In the genomic region with DNA sequence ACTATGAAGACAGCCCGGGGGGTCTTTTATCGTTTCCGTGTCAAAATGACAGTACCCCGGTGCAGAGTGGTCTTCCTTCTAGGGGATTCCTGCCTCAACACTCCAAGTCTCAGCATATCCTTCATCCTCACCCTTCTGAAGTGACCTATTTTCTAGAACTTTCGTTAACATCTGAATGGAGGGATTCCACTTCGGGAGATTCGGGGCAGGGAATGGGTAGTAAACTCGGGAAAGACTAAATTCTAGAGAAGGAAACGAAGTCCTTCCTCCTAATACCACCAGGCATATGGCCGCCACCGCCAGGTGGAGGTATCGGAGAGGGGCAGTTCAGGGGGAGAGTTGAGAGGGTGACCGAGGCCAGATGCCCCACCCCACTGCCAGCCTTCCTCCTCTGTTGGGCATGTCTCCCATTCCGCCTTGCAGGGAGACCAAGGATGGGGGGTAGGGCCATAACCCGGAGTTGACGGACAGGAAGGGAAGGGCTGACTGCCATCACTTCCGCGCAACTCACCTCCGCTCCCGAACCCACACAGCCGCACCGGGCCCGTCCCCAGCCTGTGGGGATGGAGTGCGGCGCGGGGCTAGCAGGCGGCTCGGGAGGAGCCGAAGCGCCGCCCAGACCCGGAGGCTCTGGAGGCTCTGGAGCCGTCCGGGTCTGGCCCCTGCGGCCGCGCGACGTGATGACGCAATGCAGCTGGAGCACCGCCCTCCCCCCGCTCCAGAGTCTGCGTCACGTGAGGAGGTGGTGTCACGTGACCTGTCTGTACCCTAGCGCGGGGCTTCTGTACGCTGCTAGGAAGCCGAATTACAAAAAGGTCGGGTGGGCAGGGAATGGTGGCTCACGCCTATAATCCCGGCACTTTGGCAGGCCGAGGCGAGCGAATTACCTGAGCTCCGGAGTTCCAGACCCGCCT, we compare ENCODE assay signal across 8 cellular contexts. TPM values are rescaled to one million over a fixed set of nuclear protein-coding genes. Genes with fewer than 3 reads are reported as not detected.
DNase-seq lines count a peak whose midpoint lies in the region; ATAC-seq, FAIRE-seq and TF ChIP-seq lines count a peak whose summit lies in the region.

KLHL12 (minus strand) TSS at position 657 of the 914 bp plus-strand sequence. CDS start 2,072 bp downstream, outside the sequence.

- peak; percentile 19 to 83 (median 62) for TF ChIP-seq CTCF in body of pancreas (IDR thresholded peaks at IDR 0.05)
- TF ChIP-seq CTCF in sigmoid colon (IDR thresholded peaks at IDR 0.05), result peak; percentile 15 to 74 (median 60)

- TF ChIP-seq EP300 in sigmoid colon (IDR thresholded peaks at IDR 0.05), result peak in 1 of 4 donors; percentile 39

- H3K27me3 ChIP-seq in body of pancreas (no peaks in the 10 kb centered on the region), sigmoid colon (no peaks in the 10 kb centered on the region)

- intact Hi-C loops in body of pancreas (cut with DNase I), result no loop called here
- intact Hi-C loops in sigmoid colon (cut with DNase I), result loop anchor here (2.0 to 5.0 kb wide), 3 partner anchors 32 to 80 kb away; partner anchors contain the start of genes ADIPOR1, RABIF and TMEM183A

- H3K36me3 ChIP-seq in body of pancreas (replicated peaks in 1 of 2; ENCODE audit: insufficient read depth in 1 of 2, low read depth in 2 of 2) (peaks cover 0 to 2% of the 10 kb centered on the region in 2 donors), sigmoid colon (peaks cover 0 to 26% (median 0%) of the 10 kb centered on the region in 4 donors)

- ATAC-seq in HG03066 (IDR thresholded peaks at IDR 0.05; ENCODE audit: low read depth, unreplicated experiment) (peak; percentile 85), body of pancreas (peak; percentile 96)

- H3K27ac ChIP-seq in body of pancreas (peak within 1 kb of the TSS; percentile 79 to 96 (median 88)), sigmoid colon (peak within 1 kb of the TSS; percentile 87 to 97 (median 96))

- WGBS in body of pancreas, 2 donors, result 1% methylated on average over 36 to 55 of the region's 57 CpGs
- WGBS in sigmoid colon, 2 donors, result 0 to 1% methylated on average over 57 of the region's 57 CpGs

- TF ChIP-seq POLR2A in GM18526 (IDR thresholded peaks at IDR 0.05; ENCODE audit: extremely low read depth, insufficient read length) (peak; percentile 97), body of pancreas (IDR thresholded peaks at IDR 0.05) (peak; percentile 89 to 95 (median 94)), sigmoid colon (IDR thresholded peaks at IDR 0.05) (peak; percentile 84 to 93)

- FAIRE-seq in A204.1 (lab: Jason Lieb, UNC), result peak; percentile 44
- FAIRE-seq in TTC549 (lab: Jason Lieb, UNC), result peak; percentile 95

- DNase-seq in NCI-H2107 treated with DMSO at 0.1 percent for 48 hours (lab: John Stamatoyannopoulos, UW; ENCODE audit: unreplicated experiment), result peak; percentile 93
- peak; percentile 97 to 98 (median 98) for DNase-seq in body of pancreas
- peak; percentile 79 for DNase-seq in iPS DF 4.7 (ENCODE audit: extremely low read depth, low spot score)
- DNase-seq in sigmoid colon, result peak; percentile 98

- H3K4me3 ChIP-seq in body of pancreas (peak within 1 kb of the TSS; percentile 54 to 55), sigmoid colon (peak within 1 kb of the TSS; percentile 62 to 91 (median 88))

- H3K4me1 ChIP-seq in body of pancreas, result peaks cover 33% of the 10 kb centered on the region
- peaks cover 0 to 28% (median 5%) of the 10 kb centered on the region in 4 donors for H3K4me1 ChIP-seq in sigmoid colon

- H3K9me3 ChIP-seq in body of pancreas (no peaks in the 10 kb centered on the region), sigmoid colon (no peaks in the 10 kb centered on the region)

RNA-seq across cellular contexts. Expression of gene KLHL12, which starts in this region (rescaled TPM):
- total RNA-seq in body of pancreas (10 to 100 TPM; 15.3 to 21.8 TPM), sigmoid colon (10 to 100 TPM; 12.9 to 23.9 (median 15.9) TPM)
- 10 to 100 TPM; 17.6 to 27.0 (median 23.6) TPM for polyA plus RNA-seq in sigmoid colon

Comparison
In these comparisons a context has a peak if more than half of its experiments do, and no peak if none do; other contexts are left out.
1. Peak in every context shown above with its lines: DNase-seq, ATAC-seq, H3K4me3 ChIP-seq and H3K27ac ChIP-seq.